Comparison of ENCODE assay signal across 8 cellular contexts in the genomic region with DNA sequence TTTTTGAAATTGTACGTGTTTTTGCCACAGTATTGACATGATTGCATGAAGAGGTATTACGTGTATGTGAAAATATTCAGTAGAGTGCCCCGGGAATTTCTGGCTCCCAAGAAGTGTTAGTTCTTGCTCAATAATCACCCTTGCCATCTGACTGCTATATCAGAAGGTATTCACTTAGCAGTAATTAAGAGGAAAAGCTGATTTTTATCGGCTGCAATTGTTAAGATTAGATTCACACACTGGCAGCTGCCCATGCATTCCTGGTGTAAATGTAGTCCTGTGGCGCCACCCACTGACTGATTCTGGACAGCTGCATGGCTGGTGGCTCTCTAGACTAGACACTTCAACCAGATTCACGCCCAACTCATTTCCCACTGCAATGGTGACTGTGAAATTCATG.
DNase-seq lines count a peak whose midpoint lies in the region; ATAC-seq and TF ChIP-seq lines count a peak whose summit lies in the region.

No MANE protein-coding gene starts in this region.

- DNase-seq in AG04449 (ENCODE audit: low read depth, low spot score) (peak; percentile 16), H9 (peak; percentile 70), NCI-H82 (lab: John Stamatoyannopoulos, UW) (peak; percentile 88), endothelial cell (ENCODE audit: low spot score) (peak; percentile 80), omental fat pad (ENCODE audit: low spot score) (peak; percentile 45)
- no peak for DNase-seq in CD4-positive, alpha-beta T cell

- no peak overlapping the region for H4K8ac ChIP-seq in H9 (replicated peaks; ENCODE audit: insufficient read length, low read depth, low read length)

- CTCF ChIA-PET in AG04449 (lab: Yijun Ruan, JAX) = no interaction called here
- CTCF ChIA-PET in CD4-positive, alpha-beta T cell (lab: Charles Lee) = interaction anchor here (1.0 kb wide), 1 partner anchor 9 kb away, joined by 9 read pairs; no protein-coding TSS in a partner anchor

- no peaks in the 10 kb centered on the region for H3K4me1 ChIP-seq in H9 (ENCODE audit: insufficient read depth, low read length)

- H3K4me2 ChIP-seq in H9 (ENCODE audit: insufficient read depth, insufficient read length, low read length) = no peak overlapping the region

- H3K4me3 ChIP-seq in AG04449 (ENCODE audit: low read depth, low read length) = no peak overlapping the region

- no peaks in the 10 kb centered on the region for H3K27me3 Mint-ChIP-seq in H9 (ENCODE audit: low read depth)
- H3K27me3 Mint-ChIP-seq in endothelial cell (ENCODE audit: unreplicated experiment) = peaks cover 2% of the 10 kb centered on the region
- H3K27me3 Mint-ChIP-seq in CD4-positive, alpha-beta T cell = no peaks in the 10 kb centered on the region

- H3T11ph ChIP-seq in H9 (ENCODE audit: low read length) = no peak overlapping the region

- H2BK12ac ChIP-seq in H9 (ENCODE audit: insufficient read length, low read depth, low read length) = no peak overlapping the region

- TF ChIP-seq CTCF in AG04449 (IDR thresholded peaks at IDR 0.05; ENCODE audit: insufficient read depth, low read length, missing control alignments) (peak; percentile 72), H9 (conservative IDR thresholded peaks at IDR 0.05) (peak; percentile 87), endothelial cell (IDR thresholded peaks at IDR 0.05; ENCODE audit: unreplicated experiment) (peak; percentile 41), omental fat pad (IDR thresholded peaks at IDR 0.05) (no peak)
- no peak for TF ChIP-seq CTCF in CD4-positive, alpha-beta T cell (IDR thresholded peaks at IDR 0.05)

- H3K9ac ChIP-seq in H9 (ENCODE audit: extremely low read depth, insufficient read length, low read length) = no peak overlapping the region

- H3K9me3 ChIP-seq in H9 (ENCODE audit: control insufficient read depth, low read depth, low read length) = no peaks in the 10 kb centered on the region
- H3K9me3 ChIP-seq in CD4-positive, alpha-beta T cell (ENCODE audit: control insufficient read depth, low read length) = no peaks in the 10 kb centered on the region

- H3K27ac Mint-ChIP-seq in H9 (no peak overlapping the region), endothelial cell (ENCODE audit: unreplicated experiment) (no peak overlapping the region)
- no peak overlapping the region for H3K27ac Mint-ChIP-seq in CD4-positive, alpha-beta T cell

- H3K14ac ChIP-seq in H9 (ENCODE audit: insufficient read depth, low read length) = no peak overlapping the region

- no peaks in the 10 kb centered on the region for H3K9me3 Mint-ChIP-seq in H9
- no peaks in the 10 kb centered on the region for H3K9me3 Mint-ChIP-seq in endothelial cell (ENCODE audit: unreplicated experiment)
- H3K9me3 Mint-ChIP-seq in CD4-positive, alpha-beta T cell = peaks cover 8% of the 10 kb centered on the region

- no peak overlapping the region for H4K5ac ChIP-seq in H9 (ENCODE audit: insufficient read length, low read depth, low read length)

- H2AK5ac ChIP-seq in H9 (ENCODE audit: insufficient read length, low read length) = no peak overlapping the region

- peak; percentile 68 for ATAC-seq in omental fat pad (ENCODE audit: low FRiP score)
- ATAC-seq in HG02678 (IDR thresholded peaks at IDR 0.05; ENCODE audit: unreplicated experiment) = no peak
- no peak for ATAC-seq in CD4-positive, alpha-beta T cell (ENCODE audit: poor library complexity)
- no peak for ATAC-seq in HG02588 (IDR thresholded peaks at IDR 0.05; ENCODE audit: unreplicated experiment)

- no peaks in the 10 kb centered on the region; a peak in 1 of 7 replicates for H3K36me3 Mint-ChIP-seq in H9 (ENCODE audit: insufficient read depth in 1 of 3, low read depth in 3 of 3)
- H3K36me3 Mint-ChIP-seq in endothelial cell (ENCODE audit: low read depth, unreplicated experiment) = no peaks in the 10 kb centered on the region
- H3K36me3 Mint-ChIP-seq in CD4-positive, alpha-beta T cell (ENCODE audit: low read depth) = no peaks in the 10 kb centered on the region

- no CpG with 5 or more reads among the region's 6 CpGs for WGBS in H9 (ENCODE audit: extremely low coverage, insufficient read length, low lambda C conversion rate)

- H2BK120ac ChIP-seq in H9 (ENCODE audit: low read depth, low read length, poor library complexity, severe bottlenecking) = no peak overlapping the region

- no peak overlapping the region for H2BK15ac ChIP-seq in H9 (ENCODE audit: low read depth, low read length)

- POLR2A ChIA-PET in AG04449 (lab: Yijun Ruan, JAX) = no interaction called here
- POLR2A ChIA-PET in CD4-positive, alpha-beta T cell (lab: Charles Lee) = no interaction called here

- no peak overlapping the region for H3K27ac ChIP-seq in H9 (ENCODE audit: insufficient read length, low read depth, low read length)
- no peak overlapping the region for H3K27ac ChIP-seq in CD4-positive, alpha-beta T cell (ENCODE audit: low read depth, low read length)

- no peak overlapping the region for H3K56ac ChIP-seq in H9 (ENCODE audit: insufficient read length, low read depth, low read length)

- H3K4ac ChIP-seq in H9 (ENCODE audit: low read depth, low read length) = no peak overlapping the region

- H4K91ac ChIP-seq in H9 (ENCODE audit: insufficient read length, low read depth, low read length) = no peak overlapping the region

- H3K4me3 Mint-ChIP-seq in H9 = no peak overlapping the region
- H3K4me3 Mint-ChIP-seq in endothelial cell (ENCODE audit: unreplicated experiment) = no peak overlapping the region
- no peak overlapping the region for H3K4me3 Mint-ChIP-seq in CD4-positive, alpha-beta T cell

- H3K23me2 ChIP-seq in H9 (ENCODE audit: insufficient read length, low read depth, low read length, poor library complexity, severe bottlenecking) = no peaks in the 10 kb centered on the region

- no peak overlapping the region for H2BK5ac ChIP-seq in H9 (ENCODE audit: insufficient read length, low read length)

- H3K79me1 ChIP-seq in H9 (ENCODE audit: insufficient read depth, low read depth, low read length, poor library complexity, severe bottlenecking) = no peaks in the 10 kb centered on the region

- H3K27me3 ChIP-seq in H9 (ENCODE audit: insufficient read depth, low read length) = no peaks in the 10 kb centered on the region
- H3K27me3 ChIP-seq in CD4-positive, alpha-beta T cell (ENCODE audit: control insufficient read depth, insufficient read depth, low read length) = no peaks in the 10 kb centered on the region

- H3K79me2 ChIP-seq in H9 (ENCODE audit: insufficient read depth, low read length) = no peaks in the 10 kb centered on the region

- H2AFZ ChIP-seq in H9 (ENCODE audit: low read length) = no peak overlapping the region

- H3K23ac ChIP-seq in H9 (ENCODE audit: insufficient read length, low read depth, low read length) = no peak overlapping the region

- intact Hi-C loops in CD4-positive, alpha-beta T cell (cut with DNase I, micrococcal nuclease) = no loop called here

- no peak overlapping the region for H3K18ac ChIP-seq in H9 (ENCODE audit: insufficient read length, low read depth, low read length)

- no peaks in the 10 kb centered on the region for H3K4me1 Mint-ChIP-seq in H9
- no peaks in the 10 kb centered on the region for H3K4me1 Mint-ChIP-seq in endothelial cell (ENCODE audit: unreplicated experiment)
- no peaks in the 10 kb centered on the region for H3K4me1 Mint-ChIP-seq in CD4-positive, alpha-beta T cell (ENCODE audit: low read depth)

- H2BK20ac ChIP-seq in H9 (ENCODE audit: low read depth, low read length, poor library complexity, severe bottlenecking) = no peak overlapping the region

- no peaks in the 10 kb centered on the region for H4K20me1 ChIP-seq in H9 (ENCODE audit: control insufficient read depth, insufficient read depth, insufficient read length)

Comparison
In these comparisons a context has a peak if more than half of its experiments do, and no peak if none do; other contexts are left out.
1. DNase-seq: peak in AG04449 (single experiment), H9 (single experiment), NCI-H82 (single experiment), endothelial cell (single experiment) and omental fat pad (single experiment); none in CD4-positive, alpha-beta T cell (0 of 10).
2. CTCF ChIP-seq: peak in AG04449 (single experiment), H9 (single experiment) and endothelial cell (single experiment); none in omental fat pad (0 of 3) and CD4-positive, alpha-beta T cell (single experiment).